Comparison of ENCODE assay signal across 25 cellular contexts in the genomic region with DNA sequence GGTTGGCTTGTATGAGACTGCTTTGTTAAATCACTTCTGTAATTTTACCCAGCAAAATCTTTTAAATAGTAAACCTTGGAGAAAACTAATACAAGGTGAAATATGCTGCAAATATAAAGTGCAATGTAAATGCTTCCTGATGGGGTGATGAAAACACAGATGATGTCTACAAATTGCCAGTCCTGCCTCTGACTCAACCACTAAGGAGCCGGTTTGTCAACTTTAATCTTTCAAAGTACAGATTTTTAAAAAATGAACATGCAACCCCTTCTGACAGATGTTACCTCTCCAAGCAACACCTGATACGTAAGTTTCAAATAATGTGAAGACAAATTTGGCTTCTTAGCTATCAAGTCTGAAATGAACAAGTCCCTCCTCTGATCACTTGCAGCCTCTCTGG.
"Had no signal": no experiment of that assay in that cellular context is flagged by ENCODE, and none has a peak within 500 bp of the region (broad histone marks: within the 10 kb centered on the region; RNA-seq: fewer than 3 reads in every experiment).

No MANE protein-coding gene starts in this region.

- DNase-seq: activated CD4-positive, alpha-beta T cell treated with anti-CD3 and anti-CD28 coated beads, Interleukin-2, amount 10 ng/mL, durations not matched to agents 24 days and 14 days; activated CD4-positive, alpha-beta T cell treated with anti-CD3 and anti-CD28 coated beads, Interleukin-2, amount 50 U/mL, for 48 hours; activated CD4-positive, CD25-positive, alpha-beta regulatory T cell treated with anti-CD3 and anti-CD28 coated beads, Interleukin-2, amount 50 U/mL, for 72 hours; activated CD8-positive, alpha-beta memory T cell treated with anti-CD3 and anti-CD28 coated beads, Interleukin-2, amount 10 ng/mL, durations not matched to agents 7 days and 5 days; activated effector memory CD4-positive, alpha-beta T cell treated with Interleukin-2 at 50 U/mL for 16 hours; activated naive CD4-positive, alpha-beta T cell; activated T-cell treated with anti-CD3 and anti-CD28 coated beads, Interleukin-2, amount 50 U/mL, for 24 hours; aorta; central memory CD4-positive, alpha-beta T cell; MG63; MV-4-11; NCI-H1092 treated with DMSO at 0.1 percent for 48 hours; NCI-H1417 treated with DMSO at 0.1 percent for 48 hours; NCI-H1694; NCI-H2029; NCI-H2107; NCI-H2227 treated with DMSO at 0.1 percent for 48 hours; NCI-H774; Peyer's patch; SIG-M5; T-helper 17 cell; T-helper 9 cell had no signal

- ATAC-seq: activated CD8-positive, alpha-beta memory T cell treated with anti-CD3 and anti-CD28 coated beads, Interleukin-2, amount 10 ng/mL, durations not matched to agents 7 days and 5 days; T-helper 17 cell; WTC11 had no signal

- H3K27ac ChIP-seq: breast epithelium, KMS-11, Peyer's patch had no signal

- H3K27me3 ChIP-seq: breast epithelium, MG63, Peyer's patch had no signal

- H3K4me1 ChIP-seq: breast epithelium, Peyer's patch had no signal

- H3K9me3 ChIP-seq: breast epithelium, MG63, Peyer's patch had no signal

- H3K4me3 ChIP-seq: breast epithelium, MG63, Peyer's patch had no signal

- H3K36me3 ChIP-seq: breast epithelium, MG63, Peyer's patch had no signal
